In the genomic region with DNA sequence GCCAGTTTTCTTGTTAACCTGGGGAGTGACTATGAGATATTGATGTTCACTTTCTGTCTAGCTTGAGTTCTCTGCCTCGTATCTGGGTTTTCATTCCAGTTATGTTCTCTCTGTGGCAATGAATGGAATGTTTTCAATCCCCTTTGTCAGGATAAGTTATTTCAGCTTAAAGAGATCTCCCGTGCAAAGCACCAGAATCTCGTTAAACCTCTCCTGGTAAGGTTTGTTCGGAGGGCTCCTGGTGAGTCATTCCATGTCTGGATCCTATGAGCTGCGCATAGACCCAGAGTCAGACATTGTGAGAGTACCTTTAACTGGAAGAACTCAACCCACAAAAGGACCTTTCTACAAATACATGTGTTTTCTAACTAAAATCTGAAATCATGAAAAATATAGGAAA, we compare ENCODE assay signal across 30 cellular contexts. TPM values are rescaled to one million over a fixed set of nuclear protein-coding genes. Genes with fewer than 3 reads are reported as not detected.
DNase-seq lines count a peak whose midpoint lies in the region; ATAC-seq, FAIRE-seq and TF ChIP-seq lines count a peak whose summit lies in the region.
"Had no signal": no experiment of that assay in that cellular context is flagged by ENCODE, and none has a peak within 500 bp of the region (broad histone marks: within the 10 kb centered on the region; RNA-seq: fewer than 3 reads in every experiment).

No MANE protein-coding gene starts in this region.

- peak overlapping the region; percentile 54 for H2AFZ ChIP-seq in astrocyte (ENCODE audit: low read depth, low read length)

- H3K9me3 Mint-ChIP-seq in astrocyte (ENCODE audit: unreplicated experiment), result no peaks in the 10 kb centered on the region
- H3K9me3 Mint-ChIP-seq: brain had no signal

- H3K79me2 ChIP-seq in astrocyte (ENCODE audit: insufficient read depth, low read length), result no peaks in the 10 kb centered on the region

- H3K27ac Mint-ChIP-seq in astrocyte (ENCODE audit: unreplicated experiment), result peak overlapping the region; percentile 89
- H3K27ac Mint-ChIP-seq: brain; immature natural killer cell; naive thymus-derived CD4-positive, alpha-beta T cell had no signal

- intact Hi-C loops in sciatic nerve (cut with DNase I), result no loop called here

- H3K4me1 Mint-ChIP-seq in astrocyte (ENCODE audit: low read depth, unreplicated experiment), result peaks cover 45% of the 10 kb centered on the region
- H3K4me1 Mint-ChIP-seq: brain had no signal

- no peaks in the 10 kb centered on the region for H3K9me3 ChIP-seq in astrocyte (ENCODE audit: insufficient read depth, low read depth, low read length)
- H3K9me3 ChIP-seq: transverse colon had no signal

- H3K9ac ChIP-seq in astrocyte (ENCODE audit: low read length), result peak overlapping the region; percentile 10

- peak; percentile 26 for FAIRE-seq in astrocyte (lab: Jason Lieb, UNC)
- FAIRE-seq: colon, frontal cortex, HTR-8/SVneo had no signal

- DNase-seq in ELR (ENCODE audit: low read depth) (peak; percentile 2), astrocyte (ENCODE audit: low read depth) (peak; percentile 79), fibroblast of the aortic adventitia (ENCODE audit: low read depth) (peak; percentile 58), omental fat pad (ENCODE audit: low spot score) (no peak), sciatic nerve (ENCODE audit: low spot score) (no peak), SHP77 treated with DMSO at 0.1 percent for 48 hours (lab: John Stamatoyannopoulos, UW) (no peak), NCI-H1417 treated with DMSO at 0.1 percent for 48 hours (lab: John Stamatoyannopoulos, UW) (no peak)
- no peak for DNase-seq in stimulated activated CD4-positive, alpha-beta T cell treated with anti-CD3 and anti-CD28 coated beads, Interleukin-4, amount 100 ng/mL, for 4 hours
- DNase-seq: ACHN; activated CD4-positive, alpha-beta T cell treated with anti-CD3 and anti-CD28 coated beads for 48 hours; activated CD8-positive, alpha-beta memory T cell treated with anti-CD3 and anti-CD28 coated beads for 24 hours; activated gamma-delta T cell; activated T-cell treated with anti-CD3 and anti-CD28 coated beads, Interleukin-2, amount 50 U/mL, for 1 hour; effector memory CD4-positive, alpha-beta T cell; GF-D8; hypothalamus; immature natural killer cell; KBM-7; naive thymus-derived CD4-positive, alpha-beta T cell; NCI-H1436; transverse colon had no signal

- TF ChIP-seq CTCF in astrocyte (IDR thresholded peaks at IDR 0.05; ENCODE audit: insufficient read depth, low read depth, low read length) (no peak), fibroblast of the aortic adventitia (IDR thresholded peaks at IDR 0.05; ENCODE audit: insufficient read depth, low read length) (no peak), omental fat pad (IDR thresholded peaks at IDR 0.05) (no peak)

- no peak overlapping the region for H3K4me3 Mint-ChIP-seq in astrocyte (ENCODE audit: unreplicated experiment)
- H3K4me3 Mint-ChIP-seq: brain; immature natural killer cell; naive thymus-derived CD4-positive, alpha-beta T cell had no signal

- no peaks in the 10 kb centered on the region for H3K36me3 Mint-ChIP-seq in astrocyte (ENCODE audit: low read depth, unreplicated experiment)
- H3K36me3 Mint-ChIP-seq: brain; immature natural killer cell; naive thymus-derived CD4-positive, alpha-beta T cell had no signal

- ATAC-seq in omental fat pad (ENCODE audit: low FRiP score), result peak; percentile 84
- no peak for ATAC-seq in sciatic nerve
- ATAC-seq: left lobe of liver; naive thymus-derived CD4-positive, alpha-beta T cell had no signal

- peaks cover 28% of the 10 kb centered on the region for H3K4me1 ChIP-seq in astrocyte (ENCODE audit: insufficient read depth, low read length)
- H3K4me1 ChIP-seq: transverse colon had no signal

- no peak overlapping the region for H3K4me3 ChIP-seq in astrocyte (ENCODE audit: insufficient read depth, low read depth, low read length)
- no peak overlapping the region for H3K4me3 ChIP-seq in fibroblast of the aortic adventitia (ENCODE audit: low read depth, low read length)
- H3K4me3 ChIP-seq: transverse colon had no signal

- no peaks in the 10 kb centered on the region for H3K27me3 Mint-ChIP-seq in astrocyte (ENCODE audit: low read depth, unreplicated experiment)
- H3K27me3 Mint-ChIP-seq: brain had no signal

- peak overlapping the region; percentile 54 for H3K27ac ChIP-seq in astrocyte (ENCODE audit: low read depth, low read length)
- H3K27ac ChIP-seq: transverse colon, VCaP had no signal

- H4K20me1 ChIP-seq in astrocyte (ENCODE audit: insufficient read depth, low read length), result no peaks in the 10 kb centered on the region

- no peaks in the 10 kb centered on the region for H3K27me3 ChIP-seq in astrocyte (ENCODE audit: insufficient read depth, low read length)
- H3K27me3 ChIP-seq: transverse colon had no signal

- H3K36me3 ChIP-seq in astrocyte (ENCODE audit: insufficient read depth, low read length), result no peaks in the 10 kb centered on the region
- H3K36me3 ChIP-seq: transverse colon had no signal

- H3K4me2 ChIP-seq in astrocyte (ENCODE audit: low read length), result peak overlapping the region; percentile 67

RNA-seq across cellular contexts. Expression of a gene that starts 51.0 kb away (rescaled TPM):
- total RNA-seq in astrocyte, result 2.5 TPM in 2 replicates
- total RNA-seq in fibroblast of the aortic adventitia (ENCODE audit: low replicate concordance), result 2.5 and 10.9 TPM in 2 replicates
- 100 to 1,000 TPM in 3 of 4 donors, 10 to 100 TPM in 1; 97.4 to 163 (median 152) TPM for total RNA-seq in omental fat pad
- 60.7 TPM for total RNA-seq in sciatic nerve
- total RNA-seq: naive thymus-derived CD4-positive, alpha-beta T cell; OCI-LY7; osteoblast; T-helper 2 cell treated with Interferon-gamma antibody and Interleukin-4, amounts not matched to agents 100 ng/mL and 5 ng/mL, for 36 hours had no signal

Comparison
In these comparisons a context has a peak if more than half of its experiments do, and no peak if none do; other contexts are left out.
1. DNase-seq: peak in ELR (single experiment), astrocyte (single experiment) and fibroblast of the aortic adventitia (single experiment); none in omental fat pad (single experiment), sciatic nerve (single experiment), stimulated activated CD4-positive, alpha-beta T cell treated with anti-CD3 and anti-CD28 coated beads, Interleukin-4, amount 100 ng/mL, for 4 hours (0 of 2), SHP77 treated with DMSO at 0.1 percent for 48 hours (single experiment) and NCI-H1417 treated with DMSO at 0.1 percent for 48 hours (single experiment).